Comparison of ENCODE assay signal across 8 cellular contexts in genomic region chr1:116666747-116667576, GRCh38. TPM values are rescaled to one million over a fixed set of nuclear protein-coding genes. Genes with fewer than 3 reads are reported as not detected.
DNase-seq lines count a peak whose midpoint lies in the region; ATAC-seq and TF ChIP-seq lines count a peak whose summit lies in the region.

No MANE protein-coding gene starts in this region.

- H4K20me1 ChIP-seq in SK-N-SH (ENCODE audit: insufficient read depth), result no peaks in the 10 kb centered on the region

- no peak for TF ChIP-seq RAD21 in SK-N-SH (IDR thresholded peaks at IDR 0.05; ENCODE audit: low read length)

- no peaks in the 10 kb centered on the region for H3F3A ChIP-seq in SK-N-SH (replicated peaks; ENCODE audit: insufficient read depth)

- DNase-seq in AG04449 (ENCODE audit: low read depth, low spot score) (no peak), SK-N-SH (peak; percentile 48), epithelial cell of prostate (ENCODE audit: low read depth, low spot score) (no peak), natural killer cell (no peak), NCI-H1694 (lab: John Stamatoyannopoulos, UW) (no peak), foreskin melanocyte (no peak)

- H3K4me1 ChIP-seq in SK-N-SH (ENCODE audit: control insufficient read depth in 1 of 2, insufficient read depth in 2 of 2, low read depth in 1 of 2, low read length in 1 of 2), result peaks cover 0 to 41% of the 10 kb centered on the region in 2 experiments; a peak in 2 of 4 replicates

- ATAC-seq in GM21381 (IDR thresholded peaks at IDR 0.05; ENCODE audit: unreplicated experiment) (peak; percentile 8), natural killer cell (peak in 2 of 3 donors; percentile 24 to 38), HG03342 (IDR thresholded peaks at IDR 0.05; ENCODE audit: unreplicated experiment) (no peak)

- H3K9ac ChIP-seq in SK-N-SH, result peak overlapping the region; percentile 40; the same call in 1 of the 2 replicates

- intact Hi-C loops in natural killer cell (cut with micrococcal nuclease), result no loop called here

- CTCF ChIA-PET in AG04449 (lab: Yijun Ruan, JAX), result interaction anchor here (1.0 kb wide), 1 partner anchor 11 kb away, joined by 3 read pairs; no protein-coding TSS in a partner anchor
- CTCF ChIA-PET in SK-N-SH (lab: Yijun Ruan, JAX), result interaction anchor here (0.7 to 3.1 kb wide), 9 partner anchors 11 to 401 kb away, joined by 3 to 15 read pairs (median 4); no protein-coding TSS in a partner anchor

- H3K27ac Mint-ChIP-seq in natural killer cell, result no peak overlapping the region

- H3K4me1 Mint-ChIP-seq in natural killer cell, result peaks cover 7 to 9% of the 10 kb centered on the region in 2 donors

- TF ChIP-seq EP300 in SK-N-SH (IDR thresholded peaks at IDR 0.05; ENCODE audit: borderline replicate concordance in 1 of 2, low read depth in 1 of 2, low read length in 1 of 2), result no peak

- H3K27me3 Mint-ChIP-seq in natural killer cell (ENCODE audit: low read depth in 2 of 2), result peaks cover 54 to 59% of the 10 kb centered on the region in 2 donors

- H3K79me2 ChIP-seq in SK-N-SH (ENCODE audit: insufficient read depth), result no peaks in the 10 kb centered on the region

- no peaks in the 10 kb centered on the region for H3K9me3 Mint-ChIP-seq in natural killer cell

- H3K36me3 ChIP-seq in SK-N-SH (replicated peaks in 1 of 2; ENCODE audit: control insufficient read depth in 1 of 2, insufficient read depth in 2 of 2, low read length in 1 of 2), result no peaks in the 10 kb centered on the region

- TF ChIP-seq CTCF in AG04449 (IDR thresholded peaks at IDR 0.05; ENCODE audit: insufficient read depth, low read length, missing control alignments), result no peak
- TF ChIP-seq CTCF in SK-N-SH (IDR thresholded peaks at IDR 0.05), result no peak
- no peak for TF ChIP-seq CTCF in natural killer cell (IDR thresholded peaks at IDR 0.05)

- POLR2A ChIA-PET in AG04449 (lab: Yijun Ruan, JAX) (no interaction called here), SK-N-SH (lab: Yijun Ruan, JAX) (interaction anchor here (0.7 to 1.1 kb wide), 5 partner anchors 13 to 393 kb away, joined by 3 to 5 read pairs (median 3); partner anchors contain the start of gene TTF2)

- H3K4me3 ChIP-seq in AG04449 (ENCODE audit: low read depth, low read length) (peak overlapping the region; percentile 46), SK-N-SH (ENCODE audit: low read depth in 2 of 2, low read length in 1 of 2) (peak overlapping the region; percentile 66 to 73)

- no peaks in the 10 kb centered on the region for H3K9me3 ChIP-seq in SK-N-SH

- H3K27me3 ChIP-seq in SK-N-SH (ENCODE audit: insufficient read depth), result peaks cover 17% of the 10 kb centered on the region

- H3K27ac ChIP-seq in SK-N-SH (ENCODE audit: low read depth in 2 of 2, low read length in 1 of 2), result peak overlapping the region in 1 of 2 experiments; percentile 82; a peak in 2 of 4 replicates
- H3K27ac ChIP-seq in epithelial cell of prostate, result peak overlapping the region; percentile 34

- H2AFZ ChIP-seq in SK-N-SH (ENCODE audit: low read depth), result peak overlapping the region; percentile 97

- H3K4me3 Mint-ChIP-seq in natural killer cell, result peak overlapping the region; percentile 76

- H3K4me2 ChIP-seq in SK-N-SH, result peak overlapping the region; percentile 93

- H3K36me3 Mint-ChIP-seq in natural killer cell, result no peaks in the 10 kb centered on the region

- no peaks in the 10 kb centered on the region for H3K9me2 ChIP-seq in SK-N-SH

- WGBS in SK-N-SH (ENCODE audit: low lambda C conversion rate), result 7% methylated on average over 12 of the region's 62 CpGs

TF ChIP-seq in SK-N-SH, 30 proteins besides CTCF, POLR2A, EP300 and RAD21:
- TF ChIP-seq TEAD4 (IDR thresholded peaks at IDR 0.05; ENCODE audit: borderline replicate concordance, insufficient read depth) (no peak), PBX3 (IDR thresholded peaks at IDR 0.05) (no peak), ZBTB33 (IDR thresholded peaks at IDR 0.05; ENCODE audit: borderline replicate concordance, low read depth) (no peak), MXI1 (IDR thresholded peaks at IDR 0.05; ENCODE audit: low read depth, low read length) (no peak), MAX (IDR thresholded peaks at IDR 0.05; ENCODE audit: low read depth) (no peak), TAF1 (IDR thresholded peaks at IDR 0.05; ENCODE audit: borderline replicate concordance, low read depth, low read length) (no peak), GATA2 (CRISPR knock-in tag; IDR thresholded peaks at IDR 0.05) (0 out of 2 replicates have a peak, but pooled peaks have one; percentile 22), FOSL2 (IDR thresholded peaks at IDR 0.05; ENCODE audit: borderline replicate concordance, low read depth) (no peak)

RNA-seq across cellular contexts. Expression of gene IGSF3, which starts 0.6 kb away (rescaled TPM):
- 3.0 and 3.6 TPM in 2 replicates for polyA plus RNA-seq in SK-N-SH (2012; rRNA removed)
- 2.0 and 3.8 TPM in 2 replicates for polyA plus RNA-seq in SK-N-SH (2012; cell fraction: cytosol; rRNA removed)
- polyA plus RNA-seq in SK-N-SH (2012; cell fraction: nucleus; rRNA removed), result 1.4 and 1.7 TPM in 2 replicates
- under 1 TPM in 2 of 3 donors, not detected in 1; 0.05 to 0.14 TPM for total RNA-seq in natural killer cell
